Comparison of ENCODE assay signal across 8 cellular contexts in the genomic region with DNA sequence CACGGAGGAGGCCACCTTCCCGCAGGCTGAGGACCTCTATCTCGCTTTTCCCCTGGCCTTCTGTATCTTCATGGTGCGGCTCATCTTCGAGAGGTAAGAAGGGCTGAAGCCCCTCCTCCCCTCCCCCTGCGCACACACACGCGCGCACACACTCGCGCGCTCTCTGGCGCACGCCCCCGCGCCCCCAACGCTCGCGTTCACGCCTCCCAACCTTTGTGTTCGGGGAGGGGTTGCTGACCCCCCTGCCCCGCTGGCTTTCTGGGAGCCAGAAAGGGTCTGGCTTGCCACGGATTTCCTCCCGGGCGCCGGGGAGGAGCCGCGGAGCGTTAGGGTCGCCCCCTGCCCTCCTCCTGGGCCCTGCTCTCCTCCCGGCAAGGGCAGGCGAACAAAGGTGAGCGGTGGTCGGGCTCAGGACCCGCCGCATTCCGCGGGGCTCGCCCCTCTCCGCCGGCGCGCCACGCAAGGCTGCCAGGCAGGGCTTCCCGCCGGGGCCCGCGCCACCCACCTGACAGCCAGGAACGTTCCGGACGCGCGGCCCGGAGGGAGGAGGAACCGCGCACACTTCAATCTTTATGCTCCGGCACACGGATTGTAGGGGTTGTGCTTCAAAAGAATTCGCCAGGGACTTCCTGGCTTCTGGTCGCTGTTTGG. TPM values are rescaled to one million over a fixed set of nuclear protein-coding genes. Genes with fewer than 3 reads are reported as not detected.
A peak's percentile ranks its signal among the peaks of the same experiment; 100 is the strongest.
DNase-seq lines count a peak whose midpoint lies in the region; ATAC-seq and TF ChIP-seq lines count a peak whose summit lies in the region.

No MANE protein-coding gene starts in this region.

- H3K4me3 ChIP-seq in RWPE2 (ENCODE audit: severe bottlenecking) (peak overlapping the region; percentile 83), body of pancreas (peak overlapping the region; percentile 37 to 69), smooth muscle cell (peak overlapping the region; percentile 92)

- H3K27ac ChIP-seq in RWPE2 (ENCODE audit: poor library complexity, severe bottlenecking) = peak overlapping the region; percentile 57
- H3K27ac ChIP-seq in body of pancreas = peak overlapping the region; percentile 62 to 83 (median 74)
- no peak overlapping the region for H3K27ac ChIP-seq in smooth muscle cell (ENCODE audit: low read depth)

- H2AFZ ChIP-seq in smooth muscle cell (ENCODE audit: low read depth) = peak overlapping the region; percentile 95

- H3K4me2 ChIP-seq in smooth muscle cell = peak overlapping the region; percentile 94

- TF ChIP-seq POLR2A in body of pancreas (IDR thresholded peaks at IDR 0.05) = no peak

- H3K9me3 ChIP-seq in RWPE2 (ENCODE audit: severe bottlenecking) (no peaks in the 10 kb centered on the region), body of pancreas (no peaks in the 10 kb centered on the region), smooth muscle cell (replicated peaks; ENCODE audit: low read depth) (no peaks in the 10 kb centered on the region)

- peaks cover 48% of the 10 kb centered on the region for H3K79me2 ChIP-seq in smooth muscle cell (ENCODE audit: low read depth)

- H3K36me3 ChIP-seq in RWPE2 (ENCODE audit: low read depth) (no peaks in the 10 kb centered on the region), body of pancreas (replicated peaks in 1 of 2; ENCODE audit: insufficient read depth in 1 of 2, low read depth in 2 of 2) (no peaks in the 10 kb centered on the region), smooth muscle cell (ENCODE audit: low read depth) (no peaks in the 10 kb centered on the region)

- DNase-seq in COLO668 (lab: John Stamatoyannopoulos, UW; ENCODE audit: unreplicated experiment) = peak; percentile 72
- no peak for DNase-seq in RWPE2 (ENCODE audit: low spot score)
- DNase-seq in body of pancreas = peak; percentile 31 to 59 (median 40)
- peak; percentile 50 for DNase-seq in iPS-NIHi7 (ENCODE audit: extremely low spot score)
- DNase-seq in smooth muscle cell (lab: John Stamatoyannopoulos, UW; ENCODE audit: unreplicated experiment) = no peak
- DNase-seq in SHP77 treated with DMSO at 0.1 percent for 48 hours (lab: John Stamatoyannopoulos, UW) = no peak

- H3F3A ChIP-seq in smooth muscle cell (ENCODE audit: low read depth) = no peaks in the 10 kb centered on the region

- intact Hi-C loops in body of pancreas (cut with DNase I) = no loop called here

- H3K27me3 ChIP-seq in RWPE2 (ENCODE audit: insufficient read depth, poor library complexity, severe bottlenecking) (no peaks in the 10 kb centered on the region), body of pancreas (no peaks in the 10 kb centered on the region), smooth muscle cell (ENCODE audit: low read depth) (no peaks in the 10 kb centered on the region)

- peaks cover 4% of the 10 kb centered on the region for H3K4me1 ChIP-seq in RWPE2 (ENCODE audit: insufficient read depth, poor library complexity, severe bottlenecking)
- H3K4me1 ChIP-seq in body of pancreas = peaks cover 4% of the 10 kb centered on the region
- H3K4me1 ChIP-seq in smooth muscle cell (ENCODE audit: low read depth) = peaks cover 12% of the 10 kb centered on the region

- TF ChIP-seq CTCF in RWPE2 (IDR thresholded peaks at IDR 0.05; ENCODE audit: poor library complexity, severe bottlenecking) = no peak
- no peak for TF ChIP-seq CTCF in body of pancreas (IDR thresholded peaks at IDR 0.05)
- no peak for TF ChIP-seq CTCF in smooth muscle cell (IDR thresholded peaks at IDR 0.05; ENCODE audit: borderline replicate concordance, insufficient read depth, poor library complexity, severe bottlenecking)

- ATAC-seq in GM19328 (IDR thresholded peaks at IDR 0.05; ENCODE audit: unreplicated experiment) (peak; percentile 29), HG03432 (IDR thresholded peaks at IDR 0.05; ENCODE audit: unreplicated experiment) (peak; percentile 34), RWPE2 (ENCODE audit: low read depth) (peak; percentile 56), body of pancreas (peak; percentile 55)

- H4K20me1 ChIP-seq in smooth muscle cell (ENCODE audit: low read depth) = peaks cover 35% of the 10 kb centered on the region

- 0 to 1% methylated on average over 23 to 60 of the region's 60 CpGs for WGBS in body of pancreas, 2 donors
- 2% methylated on average over 50 of the region's 60 CpGs for WGBS in smooth muscle cell (ENCODE audit: low lambda C conversion rate)

- peak overlapping the region; percentile 81 for H3K9ac ChIP-seq in smooth muscle cell (ENCODE audit: low read depth)

RNA-seq across cellular contexts. Expression of a gene that starts 0.6 kb away (rescaled TPM):
- total RNA-seq in body of pancreas (10 to 100 TPM; 12.5 to 16.3 TPM), smooth muscle cell (26.6 and 28.1 TPM in 2 replicates)
- 9.2 and 10.7 TPM in 2 replicates for polyA plus RNA-seq in smooth muscle cell

Comparison
In these comparisons a context has a peak if more than half of its experiments do, and no peak if none do; other contexts are left out.
1. DNase-seq: peak in COLO668 (single experiment), body of pancreas (4 of 4) and iPS-NIHi7 (single experiment); none in RWPE2 (single experiment), smooth muscle cell (single experiment) and SHP77 treated with DMSO at 0.1 percent for 48 hours (single experiment).
2. Peak in every context shown above with its lines, with median percentiles within 50 percentile points of each other: ATAC-seq and H3K4me3 ChIP-seq.